11 cellular contexts compared by ENCODE assay signal in the genomic region with DNA sequence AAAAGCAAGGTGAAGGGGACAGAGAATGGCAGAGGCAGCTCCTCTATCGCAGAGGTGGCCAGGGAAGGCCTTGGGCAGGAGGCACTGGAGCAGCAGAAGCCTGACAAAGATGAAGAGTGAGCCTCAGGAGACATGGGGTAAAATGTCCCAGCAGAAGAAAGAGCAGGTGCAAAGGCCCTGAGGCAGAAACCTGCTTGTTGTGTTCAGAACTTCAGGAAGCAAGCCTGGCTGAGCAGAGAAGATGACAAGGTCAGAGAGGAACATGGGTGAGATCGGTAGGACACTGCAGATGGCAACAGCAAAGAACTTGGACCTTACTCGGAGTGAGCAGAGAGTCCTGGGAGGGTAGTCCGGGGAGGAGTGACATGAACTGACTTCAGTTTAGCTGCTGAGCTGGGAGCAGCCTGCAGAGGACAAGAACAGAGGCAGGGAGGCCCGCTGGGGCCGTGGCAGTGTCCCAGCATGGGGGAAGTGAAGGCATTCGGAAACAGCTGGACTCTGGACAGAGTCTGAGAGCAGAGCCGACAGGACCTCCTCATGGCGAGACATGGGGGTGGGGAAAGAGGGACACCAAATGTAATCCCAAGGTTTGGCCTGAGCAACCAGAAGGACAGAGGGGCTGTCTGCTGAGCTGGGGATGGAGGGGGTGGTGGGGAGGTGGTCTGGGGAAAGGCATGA.
A peak's percentile ranks its signal among the peaks of the same experiment; 100 is the strongest.
DNase-seq lines count a peak whose midpoint lies in the region; ATAC-seq and TF ChIP-seq lines count a peak whose summit lies in the region.
"Had no signal": no experiment of that assay in that cellular context is flagged by ENCODE, and none has a peak within 500 bp of the region (broad histone marks: within the 10 kb centered on the region; RNA-seq: fewer than 3 reads in every experiment).

No MANE protein-coding gene starts in this region.

- H3K4me2 ChIP-seq in mammary epithelial cell (ENCODE audit: insufficient read depth, low read depth, low read length): no peak overlapping the region

- H3K4me3 ChIP-seq in breast epithelium (no peak overlapping the region), mammary epithelial cell (replicated peaks in 1 of 3; ENCODE audit: insufficient read depth in 1 of 3, low read depth in 2 of 3, low read length in 3 of 3) (no peak overlapping the region), ascending aorta (no peak overlapping the region), mucosa of rectum (ENCODE audit: low read length in 2 of 2) (no peak overlapping the region), transverse colon (no peak overlapping the region)
- H3K4me3 ChIP-seq: HAP-1 had no signal

- no peak for ATAC-seq in HG02763 (IDR thresholded peaks at IDR 0.05; ENCODE audit: unreplicated experiment)
- no peak for ATAC-seq in HG03565 (IDR thresholded peaks at IDR 0.05; ENCODE audit: unreplicated experiment)

- TF ChIP-seq POLR2A in breast epithelium (IDR thresholded peaks at IDR 0.05) (no peak), transverse colon (IDR thresholded peaks at IDR 0.05) (no peak)

- no peak overlapping the region for H2AFZ ChIP-seq in mammary epithelial cell (ENCODE audit: low read depth, low read length)

- no peak for TF ChIP-seq CTCF in breast epithelium (IDR thresholded peaks at IDR 0.05)
- TF ChIP-seq CTCF in mammary epithelial cell (conservative IDR thresholded peaks at IDR 0.05 in 1 of 2, IDR thresholded peaks at IDR 0.05 in 1 of 2; ENCODE audit: extremely low read depth in 1 of 2, insufficient read depth in 1 of 2, low read depth in 1 of 2, low read length in 2 of 2): no peak
- no peak for TF ChIP-seq CTCF in ascending aorta (IDR thresholded peaks at IDR 0.05)
- TF ChIP-seq CTCF in transverse colon (IDR thresholded peaks at IDR 0.05): no peak

- DNase-seq in breast epithelium (ENCODE audit: low spot score in 2 of 2): no peak
- no peak for DNase-seq in mammary epithelial cell
- no peak for DNase-seq in ascending aorta (ENCODE audit: low spot score in 2 of 2)
- no peak for DNase-seq in transverse colon
- no peak for DNase-seq in mucosa of gallbladder (ENCODE audit: low spot score)
- DNase-seq: NCI-H2171, WERI-Rb-1 had no signal

- CTCF ChIA-PET in mammary epithelial cell (lab: Charles Lee; ENCODE audit: low non-redundant PET): no interaction called here

- H3K4me1 ChIP-seq in breast epithelium (no peaks in the 10 kb centered on the region), mammary epithelial cell (ENCODE audit: insufficient read depth, low read length) (no peaks in the 10 kb centered on the region), ascending aorta (peaks cover 27 to 69% of the 10 kb centered on the region in 2 donors), mucosa of rectum (ENCODE audit: control insufficient read depth in 2 of 2, insufficient read depth in 2 of 2, low read length in 2 of 2) (peaks cover 28 to 39% of the 10 kb centered on the region in 2 donors), transverse colon (peaks cover 5 to 48% (median 23%) of the 10 kb centered on the region in 4 donors)
- H3K4me1 ChIP-seq: HAP-1 had no signal

- TF ChIP-seq EP300 in transverse colon (IDR thresholded peaks at IDR 0.05; ENCODE audit: low read depth): no peak

- dilution Hi-C loops in mammary epithelial cell (cut with HindIII; ENCODE audit: low sequenced_read_pairs): no loop called here

- no TSS peak for BruUV-seq in mammary epithelial cell (replicated peaks; lab: Mats Ljungman, UMichigan)

- H3K36me3 ChIP-seq in breast epithelium (no peaks in the 10 kb centered on the region), mammary epithelial cell (ENCODE audit: insufficient read depth, low read length) (no peaks in the 10 kb centered on the region), ascending aorta (no peaks in the 10 kb centered on the region), mucosa of rectum (ENCODE audit: control insufficient read depth in 2 of 2, insufficient read depth in 2 of 2, low read length in 2 of 2) (peaks cover 0 to 12% of the 10 kb centered on the region in 2 donors), transverse colon (no peaks in the 10 kb centered on the region)
- H3K36me3 ChIP-seq: HAP-1 had no signal

- intact Hi-C loops in breast epithelium (cut with DNase I; ENCODE audit: low total_unique reads) (no loop called here), mammary epithelial cell (cut with micrococcal nuclease) (no loop called here), ascending aorta (cut with DNase I) (loop anchor here (1.0 to 5.0 kb wide), 6 partner anchors 17 to 325 kb away; partner anchors contain the start of genes ARFGEF2, CSE1L and PREX1), transverse colon (cut with DNase I; ENCODE audit: low total_unique reads) (no loop called here)

- H3K27ac ChIP-seq in breast epithelium (peak overlapping the region; percentile 11 to 77), mammary epithelial cell (ENCODE audit: insufficient read depth, low read depth, low read length) (no peak overlapping the region), ascending aorta (peak overlapping the region; percentile 90 to 97), mucosa of rectum (ENCODE audit: low read depth in 2 of 2, low read length in 2 of 2) (peak overlapping the region; percentile 65 to 71), transverse colon (peak overlapping the region; percentile 62 to 83 (median 65))
- H3K27ac ChIP-seq: WERI-Rb-1 had no signal

- H3K79me2 ChIP-seq in mammary epithelial cell (ENCODE audit: insufficient read depth, low read length): no peaks in the 10 kb centered on the region

- H4K20me1 ChIP-seq in mammary epithelial cell (ENCODE audit: insufficient read depth, low read length): no peaks in the 10 kb centered on the region

- H3K27me3 ChIP-seq in breast epithelium: no peaks in the 10 kb centered on the region
- H3K27me3 ChIP-seq in mammary epithelial cell (ENCODE audit: insufficient read depth, low read length): no peaks in the 10 kb centered on the region
- H3K27me3 ChIP-seq in ascending aorta: no peaks in the 10 kb centered on the region
- H3K27me3 ChIP-seq in mucosa of rectum (ENCODE audit: control insufficient read depth in 2 of 2, insufficient read depth in 2 of 2, low read length in 2 of 2): no peaks in the 10 kb centered on the region
- no peaks in the 10 kb centered on the region for H3K27me3 ChIP-seq in transverse colon

- H3K9me3 ChIP-seq in breast epithelium: peaks cover 3 to 11% of the 10 kb centered on the region in 2 donors
- H3K9me3 ChIP-seq in mammary epithelial cell (replicated peaks; ENCODE audit: insufficient read depth, low read length): no peaks in the 10 kb centered on the region
- H3K9me3 ChIP-seq in ascending aorta: no peaks in the 10 kb centered on the region
- no peaks in the 10 kb centered on the region for H3K9me3 ChIP-seq in mucosa of rectum (ENCODE audit: control insufficient read depth in 2 of 2, low read length in 2 of 2)
- no peaks in the 10 kb centered on the region for H3K9me3 ChIP-seq in transverse colon
- H3K9me3 ChIP-seq: HAP-1 had no signal

- in situ Hi-C loops in mammary epithelial cell (cut with MboI; ENCODE audit: low sequenced_read_pairs in 2 of 2) (no loop called here), transverse colon (cut with MboI; ENCODE audit: low pct_ligation_motif_present in 1 of 4, low pct_unique_long_range_greater_than_20kb in 1 of 4, low sequenced_read_pairs in 3 of 4) (no loop called here)

- H3K9ac ChIP-seq in mammary epithelial cell (ENCODE audit: insufficient read depth, low read length) (no peak overlapping the region), mucosa of rectum (ENCODE audit: low read depth in 1 of 2, low read length in 2 of 2) (no peak overlapping the region)

- 60% methylated on average over 7 of the region's 9 CpGs for WGBS in mammary epithelial cell (ENCODE audit: low coverage, missing lambda C conversion rate)
- 77 to 83% methylated on average over 4 to 9 of the region's 9 CpGs for WGBS in transverse colon (ENCODE audit: low coverage in 1 of 2), 2 donors
